In the genomic region with DNA sequence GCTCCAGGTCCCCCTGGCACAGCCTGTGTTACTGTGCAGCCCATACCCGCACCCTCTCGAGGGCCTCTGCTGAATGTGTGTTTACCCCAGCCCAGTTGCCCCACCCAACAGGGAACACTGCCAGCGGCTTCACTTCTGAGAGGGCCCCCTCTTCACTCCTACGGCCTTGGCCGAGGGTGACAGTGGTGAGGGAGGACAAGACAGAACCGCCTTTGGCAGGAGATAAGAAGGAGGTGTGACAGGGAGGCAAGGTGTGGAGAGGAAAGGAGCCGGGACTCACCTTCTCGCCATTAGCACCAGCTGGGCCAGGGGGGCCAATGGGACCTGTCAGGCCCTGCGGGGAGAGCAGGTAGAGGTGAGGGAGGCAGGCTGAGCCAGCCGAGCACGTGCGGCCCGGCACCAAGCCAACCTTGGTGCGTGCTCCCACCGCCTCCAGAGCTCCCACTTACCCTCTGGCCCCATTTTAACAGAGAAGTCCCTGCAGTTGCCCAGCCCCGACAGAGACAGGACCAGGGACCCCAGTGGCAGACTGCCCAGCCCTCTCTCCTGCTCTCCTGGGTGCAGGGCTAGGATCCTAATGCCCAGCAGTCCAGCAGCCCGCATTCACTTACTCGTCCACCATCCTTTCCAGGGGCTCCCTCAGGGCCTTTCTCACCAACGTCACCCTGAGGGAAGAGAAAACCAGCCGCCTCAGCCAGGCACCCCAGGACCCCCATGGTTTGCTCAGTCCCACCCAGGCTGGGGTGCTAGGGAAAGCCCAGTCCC, we compare ENCODE assay signal across 1 cellular context.
A peak's percentile ranks its signal among the peaks of the same experiment; 100 is the strongest.
TF ChIP-seq lines count a peak whose summit lies in the region.

No MANE protein-coding gene starts in this region.

TF ChIP-seq in HepG2, 621 proteins besides CTCF, POLR2A, EP300 and RAD21 (continued from another document):
- TF ChIP-seq MEIS2 (CRISPR knock-in tag; IDR thresholded peaks at IDR 0.05): no peak
- TF ChIP-seq, protein P1, sequence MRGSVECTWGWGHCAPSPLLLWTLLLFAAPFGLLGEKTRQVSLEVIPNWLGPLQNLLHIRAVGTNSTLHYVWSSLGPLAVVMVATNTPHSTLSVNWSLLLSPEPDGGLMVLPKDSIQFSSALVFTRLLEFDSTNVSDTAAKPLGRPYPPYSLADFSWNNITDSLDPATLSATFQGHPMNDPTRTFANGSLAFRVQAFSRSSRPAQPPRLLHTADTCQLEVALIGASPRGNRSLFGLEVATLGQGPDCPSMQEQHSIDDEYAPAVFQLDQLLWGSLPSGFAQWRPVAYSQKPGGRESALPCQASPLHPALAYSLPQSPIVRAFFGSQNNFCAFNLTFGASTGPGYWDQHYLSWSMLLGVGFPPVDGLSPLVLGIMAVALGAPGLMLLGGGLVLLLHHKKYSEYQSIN (CRISPR knock-in tag; IDR thresholded peaks at IDR 0.05; ENCODE audit: borderline replicate concordance): no peak
- 0 out of 2 replicates have a peak, but pooled peaks have one; percentile 13 for TF ChIP-seq HNF4A (CRISPR knock-in tag; IDR thresholded peaks at IDR 0.05)
- TF ChIP-seq GPBP1L1 (CRISPR knock-in tag; IDR thresholded peaks at IDR 0.05): no peak
- TF ChIP-seq HMGA1 (CRISPR knock-in tag; conservative IDR thresholded peaks at IDR 0.05): no peak
- TF ChIP-seq, protein P2, sequence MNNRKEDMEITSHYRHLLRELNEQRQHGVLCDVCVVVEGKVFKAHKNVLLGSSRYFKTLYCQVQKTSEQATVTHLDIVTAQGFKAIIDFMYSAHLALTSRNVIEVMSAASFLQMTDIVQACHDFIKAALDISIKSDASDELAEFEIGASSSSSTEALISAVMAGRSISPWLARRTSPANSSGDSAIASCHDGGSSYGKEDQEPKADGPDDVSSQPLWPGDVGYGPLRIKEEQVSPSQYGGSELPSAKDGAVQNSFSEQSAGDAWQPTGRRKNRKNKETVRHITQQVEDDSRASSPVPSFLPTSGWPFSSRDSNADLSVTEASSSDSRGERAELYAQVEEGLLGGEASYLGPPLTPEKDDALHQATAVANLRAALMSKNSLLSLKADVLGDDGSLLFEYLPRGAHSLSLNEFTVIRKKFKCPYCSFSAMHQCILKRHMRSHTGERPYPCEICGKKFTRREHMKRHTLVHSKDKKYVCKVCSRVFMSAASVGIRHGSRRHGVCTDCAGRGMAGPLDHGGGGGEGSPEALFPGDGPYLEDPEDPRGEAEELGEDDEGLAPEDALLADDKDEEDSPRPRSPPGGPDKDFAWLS (CRISPR knock-in tag; IDR thresholded peaks at IDR 0.05; ENCODE audit: borderline replicate concordance): no peak
- TF ChIP-seq ZBTB3 (CRISPR knock-in tag; IDR thresholded peaks at IDR 0.05; ENCODE audit: borderline replicate concordance, low read depth): no peak
- TF ChIP-seq SATB2 (CRISPR knock-in tag; IDR thresholded peaks at IDR 0.05): no peak
- TF ChIP-seq, protein P3, sequence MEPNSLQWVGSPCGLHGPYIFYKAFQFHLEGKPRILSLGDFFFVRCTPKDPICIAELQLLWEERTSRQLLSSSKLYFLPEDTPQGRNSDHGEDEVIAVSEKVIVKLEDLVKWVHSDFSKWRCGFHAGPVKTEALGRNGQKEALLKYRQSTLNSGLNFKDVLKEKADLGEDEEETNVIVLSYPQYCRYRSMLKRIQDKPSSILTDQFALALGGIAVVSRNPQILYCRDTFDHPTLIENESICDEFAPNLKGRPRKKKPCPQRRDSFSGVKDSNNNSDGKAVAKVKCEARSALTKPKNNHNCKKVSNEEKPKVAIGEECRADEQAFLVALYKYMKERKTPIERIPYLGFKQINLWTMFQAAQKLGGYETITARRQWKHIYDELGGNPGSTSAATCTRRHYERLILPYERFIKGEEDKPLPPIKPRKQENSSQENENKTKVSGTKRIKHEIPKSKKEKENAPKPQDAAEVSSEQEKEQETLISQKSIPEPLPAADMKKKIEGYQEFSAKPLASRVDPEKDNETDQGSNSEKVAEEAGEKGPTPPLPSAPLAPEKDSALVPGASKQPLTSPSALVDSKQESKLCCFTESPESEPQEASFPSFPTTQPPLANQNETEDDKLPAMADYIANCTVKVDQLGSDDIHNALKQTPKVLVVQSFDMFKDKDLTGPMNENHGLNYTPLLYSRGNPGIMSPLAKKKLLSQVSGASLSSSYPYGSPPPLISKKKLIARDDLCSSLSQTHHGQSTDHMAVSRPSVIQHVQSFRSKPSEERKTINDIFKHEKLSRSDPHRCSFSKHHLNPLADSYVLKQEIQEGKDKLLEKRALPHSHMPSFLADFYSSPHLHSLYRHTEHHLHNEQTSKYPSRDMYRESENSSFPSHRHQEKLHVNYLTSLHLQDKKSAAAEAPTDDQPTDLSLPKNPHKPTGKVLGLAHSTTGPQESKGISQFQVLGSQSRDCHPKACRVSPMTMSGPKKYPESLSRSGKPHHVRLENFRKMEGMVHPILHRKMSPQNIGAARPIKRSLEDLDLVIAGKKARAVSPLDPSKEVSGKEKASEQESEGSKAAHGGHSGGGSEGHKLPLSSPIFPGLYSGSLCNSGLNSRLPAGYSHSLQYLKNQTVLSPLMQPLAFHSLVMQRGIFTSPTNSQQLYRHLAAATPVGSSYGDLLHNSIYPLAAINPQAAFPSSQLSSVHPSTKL (CRISPR knock-in tag; IDR thresholded peaks at IDR 0.05): peak; percentile 32; the same call in 1 of the 2 replicates
- no peak for TF ChIP-seq ZNF510 (CRISPR knock-in tag; IDR thresholded peaks at IDR 0.05; ENCODE audit: low read depth)
- TF ChIP-seq TCF7 (IDR thresholded peaks at IDR 0.05; ENCODE audit: low read depth): peak; percentile 15; the same call in 1 of the 2 replicates
- TF ChIP-seq ZFAT (CRISPR knock-in tag; conservative IDR thresholded peaks at IDR 0.05): no peak
- TF ChIP-seq SIX1 (CRISPR knock-in tag; IDR thresholded peaks at IDR 0.05; ENCODE audit: borderline replicate concordance): no peak
- peak; percentile 22; the same call in 1 of the 2 replicates for TF ChIP-seq GATAD2A (CRISPR knock-in tag; IDR thresholded peaks at IDR 0.05)
- no peak for TF ChIP-seq MLLT10 (CRISPR knock-in tag; IDR thresholded peaks at IDR 0.05)
- no peak for TF ChIP-seq RFX1 (IDR thresholded peaks at IDR 0.05)
- peak; percentile 59; the same call in 1 of the 2 replicates for TF ChIP-seq PATZ1 (CRISPR knock-in tag; IDR thresholded peaks at IDR 0.05)
- peak; percentile 28; the same call in 1 of the 2 replicates for TF ChIP-seq BCL6 (CRISPR knock-in tag; IDR thresholded peaks at IDR 0.05)
- TF ChIP-seq RXRA (CRISPR knock-in tag; IDR thresholded peaks at IDR 0.05): peak; percentile 15; the same call in 1 of the 2 replicates
- no peak for TF ChIP-seq ZNF33B (CRISPR knock-in tag; IDR thresholded peaks at IDR 0.05)
- no peak for TF ChIP-seq ZNF180 (CRISPR knock-in tag; IDR thresholded peaks at IDR 0.05; ENCODE audit: borderline replicate concordance, low read depth)
- TF ChIP-seq ZNF569 (CRISPR knock-in tag; IDR thresholded peaks at IDR 0.05; ENCODE audit: borderline replicate concordance): no peak
- TF ChIP-seq, protein P4, sequence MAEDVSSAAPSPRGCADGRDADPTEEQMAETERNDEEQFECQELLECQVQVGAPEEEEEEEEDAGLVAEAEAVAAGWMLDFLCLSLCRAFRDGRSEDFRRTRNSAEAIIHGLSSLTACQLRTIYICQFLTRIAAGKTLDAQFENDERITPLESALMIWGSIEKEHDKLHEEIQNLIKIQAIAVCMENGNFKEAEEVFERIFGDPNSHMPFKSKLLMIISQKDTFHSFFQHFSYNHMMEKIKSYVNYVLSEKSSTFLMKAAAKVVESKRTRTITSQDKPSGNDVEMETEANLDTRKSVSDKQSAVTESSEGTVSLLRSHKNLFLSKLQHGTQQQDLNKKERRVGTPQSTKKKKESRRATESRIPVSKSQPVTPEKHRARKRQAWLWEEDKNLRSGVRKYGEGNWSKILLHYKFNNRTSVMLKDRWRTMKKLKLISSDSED (CRISPR knock-in tag; IDR thresholded peaks at IDR 0.05): no peak
- TF ChIP-seq ZNF552 (CRISPR knock-in tag; IDR thresholded peaks at IDR 0.05; ENCODE audit: borderline replicate concordance): no peak
- TF ChIP-seq FOXJ3 (CRISPR knock-in tag; IDR thresholded peaks at IDR 0.05; ENCODE audit: borderline replicate concordance): no peak
- TF ChIP-seq GABPB1 (CRISPR knock-in tag; IDR thresholded peaks at IDR 0.05): no peak
- no peak for TF ChIP-seq ZFY (CRISPR knock-in tag; IDR thresholded peaks at IDR 0.05)
- no peak for TF ChIP-seq FLYWCH1 (CRISPR knock-in tag; IDR thresholded peaks at IDR 0.05)
- no peak for TF ChIP-seq ZNF777 (CRISPR knock-in tag; IDR thresholded peaks at IDR 0.05)
- no peak for TF ChIP-seq NFATC3 (CRISPR knock-in tag; IDR thresholded peaks at IDR 0.05)
- TF ChIP-seq JUNB (CRISPR knock-in tag; IDR thresholded peaks at IDR 0.05; ENCODE audit: borderline replicate concordance): no peak
- TF ChIP-seq, protein P5, sequence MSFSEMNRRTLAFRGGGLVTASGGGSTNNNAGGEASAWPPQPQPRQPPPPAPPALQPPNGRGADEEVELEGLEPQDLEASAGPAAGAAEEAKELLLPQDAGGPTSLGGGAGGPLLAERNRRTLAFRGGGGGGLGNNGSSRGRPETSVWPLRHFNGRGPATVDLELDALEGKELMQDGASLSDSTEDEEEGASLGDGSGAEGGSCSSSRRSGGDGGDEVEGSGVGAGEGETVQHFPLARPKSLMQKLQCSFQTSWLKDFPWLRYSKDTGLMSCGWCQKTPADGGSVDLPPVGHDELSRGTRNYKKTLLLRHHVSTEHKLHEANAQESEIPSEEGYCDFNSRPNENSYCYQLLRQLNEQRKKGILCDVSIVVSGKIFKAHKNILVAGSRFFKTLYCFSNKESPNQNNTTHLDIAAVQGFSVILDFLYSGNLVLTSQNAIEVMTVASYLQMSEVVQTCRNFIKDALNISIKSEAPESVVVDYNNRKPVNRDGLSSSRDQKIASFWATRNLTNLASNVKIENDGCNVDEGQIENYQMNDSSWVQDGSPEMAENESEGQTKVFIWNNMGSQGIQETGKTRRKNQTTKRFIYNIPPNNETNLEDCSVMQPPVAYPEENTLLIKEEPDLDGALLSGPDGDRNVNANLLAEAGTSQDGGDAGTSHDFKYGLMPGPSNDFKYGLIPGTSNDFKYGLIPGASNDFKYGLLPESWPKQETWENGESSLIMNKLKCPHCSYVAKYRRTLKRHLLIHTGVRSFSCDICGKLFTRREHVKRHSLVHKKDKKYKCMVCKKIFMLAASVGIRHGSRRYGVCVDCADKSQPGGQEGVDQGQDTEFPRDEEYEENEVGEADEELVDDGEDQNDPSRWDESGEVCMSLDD (CRISPR knock-in tag; IDR thresholded peaks at IDR 0.05; ENCODE audit: borderline replicate concordance): no peak
- TF ChIP-seq NCOA2 (CRISPR knock-in tag; IDR thresholded peaks at IDR 0.05): 0 out of 2 replicates have a peak, but pooled peaks have one; percentile 23
- no peak for TF ChIP-seq JARID2 (CRISPR knock-in tag; IDR thresholded peaks at IDR 0.05; ENCODE audit: insufficient replicate concordance)
- no peak for TF ChIP-seq MEF2D (CRISPR knock-in tag; IDR thresholded peaks at IDR 0.05)
- TF ChIP-seq THRA (CRISPR knock-in tag; IDR thresholded peaks at IDR 0.05; ENCODE audit: borderline replicate concordance): 0 out of 2 replicates have a peak, but pooled peaks have one; percentile 17
- TF ChIP-seq MAF1 (CRISPR knock-in tag; IDR thresholded peaks at IDR 0.05; ENCODE audit: borderline replicate concordance): no peak
- 0 out of 2 replicates have a peak, but pooled peaks have one; percentile 6 for TF ChIP-seq MTA1 (CRISPR knock-in tag; IDR thresholded peaks at IDR 0.05; ENCODE audit: borderline replicate concordance)
- 0 out of 2 replicates have a peak, but pooled peaks have one; percentile 14 for TF ChIP-seq RARA (CRISPR knock-in tag; IDR thresholded peaks at IDR 0.05)
TF ChIP-seq in HepG2: peak in this region for 21.
